8 cellular contexts compared by ENCODE assay signal in genomic region chr12:119990382-119990874, GRCh38. TPM values are rescaled to one million over a fixed set of nuclear protein-coding genes. Genes with fewer than 3 reads are reported as not detected.
DNase-seq lines count a peak whose midpoint lies in the region; ATAC-seq and TF ChIP-seq lines count a peak whose summit lies in the region.

No MANE protein-coding gene starts in this region.

- H3K36me3 Mint-ChIP-seq in endothelial cell (ENCODE audit: low read depth, unreplicated experiment) = no peaks in the 10 kb centered on the region

- H3K9me3 Mint-ChIP-seq in endothelial cell (ENCODE audit: unreplicated experiment) = no peaks in the 10 kb centered on the region

- no peaks in the 10 kb centered on the region for H3K4me1 Mint-ChIP-seq in endothelial cell (ENCODE audit: unreplicated experiment)

- TF ChIP-seq CTCF in endothelial cell (IDR thresholded peaks at IDR 0.05; ENCODE audit: unreplicated experiment) (no peak), retinal pigment epithelial cell (conservative IDR thresholded peaks at IDR 0.05; ENCODE audit: low read depth, low read length) (no peak)

- H3K4me3 ChIP-seq in retinal pigment epithelial cell (ENCODE audit: low read length) = peak overlapping the region; percentile 59

- DNase-seq in NCI-H748 (lab: John Stamatoyannopoulos, UW; ENCODE audit: unreplicated experiment) = peak; percentile 43
- DNase-seq in NCI-H748 treated with DMSO at 0.1 percent for 48 hours (lab: John Stamatoyannopoulos, UW) = no peak
- peak; percentile 26 for DNase-seq in OCI-M1 (lab: John Stamatoyannopoulos, UW)
- DNase-seq in endothelial cell (ENCODE audit: low spot score) = no peak
- peak; percentile 94 for DNase-seq in retinal pigment epithelial cell (ENCODE audit: low read depth)
- DNase-seq in mucosa of gallbladder (ENCODE audit: low spot score) = no peak

- H3K4me3 Mint-ChIP-seq in endothelial cell (ENCODE audit: unreplicated experiment) = peak overlapping the region; percentile 77

- no peak for ATAC-seq in GM19351 (IDR thresholded peaks at IDR 0.05; ENCODE audit: unreplicated experiment)
- no peak for ATAC-seq in HG02798 (IDR thresholded peaks at IDR 0.05; ENCODE audit: poor library complexity, unreplicated experiment)

- H3K27me3 Mint-ChIP-seq in endothelial cell (ENCODE audit: unreplicated experiment) = peaks cover 2% of the 10 kb centered on the region

- no peak overlapping the region for H3K27ac Mint-ChIP-seq in endothelial cell (ENCODE audit: unreplicated experiment)

RNA-seq across cellular contexts. Expression of gene BICDL1, which starts 1.4 kb away (rescaled TPM):
- 2.8 TPM for total RNA-seq in endothelial cell (ENCODE audit: unreplicated experiment)
- 26.7 TPM for total RNA-seq in mucosa of gallbladder

Comparison
In these comparisons a context has a peak if more than half of its experiments do, and no peak if none do; other contexts are left out.
1. DNase-seq: peak in NCI-H748 (single experiment), OCI-M1 (single experiment) and retinal pigment epithelial cell (single experiment); none in NCI-H748 treated with DMSO at 0.1 percent for 48 hours (single experiment), endothelial cell (single experiment) and mucosa of gallbladder (single experiment).